In the genomic region with DNA sequence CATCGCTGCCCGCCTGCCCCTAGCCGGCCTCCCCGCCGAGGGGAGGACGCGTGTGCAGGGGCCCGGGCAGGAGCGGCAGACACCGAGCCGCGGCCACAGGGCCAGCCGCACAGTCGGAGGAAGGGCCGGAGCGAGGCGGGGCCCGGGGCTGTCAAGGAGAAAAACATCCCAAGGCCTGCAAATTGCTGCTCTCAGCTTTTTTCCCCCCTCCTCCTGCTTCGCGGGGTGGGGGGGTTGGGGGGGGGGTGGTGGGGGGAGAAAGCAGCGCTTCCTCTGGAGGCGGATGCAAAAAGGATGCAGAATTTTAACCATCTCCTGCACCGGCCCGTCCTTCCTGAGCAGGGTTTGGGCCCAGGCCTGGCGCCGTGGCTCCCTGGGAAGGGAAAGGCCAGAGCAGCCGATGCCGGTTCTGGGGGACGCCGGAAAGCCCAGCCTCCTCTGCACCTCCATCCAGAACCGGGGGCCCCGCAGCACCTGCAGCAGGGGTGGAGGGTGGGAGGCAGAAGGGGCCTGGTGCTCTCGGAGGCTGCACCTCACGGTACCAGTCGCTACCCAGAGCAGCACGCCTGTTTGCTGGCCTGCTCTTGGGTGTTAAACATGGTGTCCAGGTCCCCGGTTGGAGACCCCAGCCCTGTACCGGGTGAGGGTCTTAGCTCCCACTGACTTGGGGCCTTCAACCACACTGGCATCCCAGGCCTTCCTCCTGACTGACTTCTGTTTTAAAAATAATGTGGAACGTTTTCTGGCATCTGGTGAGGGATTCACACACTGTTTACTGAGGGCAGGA, we compare ENCODE assay signal across 9 cellular contexts.
DNase-seq lines count a peak whose midpoint lies in the region; ATAC-seq lines count a peak whose summit lies in the region.
"Had no signal": no experiment of that assay in that cellular context is flagged by ENCODE, and none has a peak within 500 bp of the region (broad histone marks: within the 10 kb centered on the region; RNA-seq: fewer than 3 reads in every experiment).

No MANE protein-coding gene starts in this region.

- no peaks in the 10 kb centered on the region for H3K27me3 Mint-ChIP-seq in central memory CD8-positive, alpha-beta T cell

- H3K36me3 ChIP-seq in SJSA1 = no peaks in the 10 kb centered on the region; the same call in 1 of the 2 replicates

- H3K27me3 ChIP-seq in SJSA1 (replicated peaks) = no peaks in the 10 kb centered on the region

- ATAC-seq in GM18511 (IDR thresholded peaks at IDR 0.05; ENCODE audit: unreplicated experiment) (peak; percentile 37), left colon (peak; percentile 47), HG03442 (IDR thresholded peaks at IDR 0.05; ENCODE audit: unreplicated experiment) (no peak), HG03280 (IDR thresholded peaks at IDR 0.05; ENCODE audit: unreplicated experiment) (no peak)
- ATAC-seq in central memory CD8-positive, alpha-beta T cell (replicated peaks; ENCODE audit: extremely low read depth, poor library complexity, severe bottlenecking) = peak; percentile 44

- H3K4me1 ChIP-seq in SJSA1 (replicated peaks) = peaks cover 76% of the 10 kb centered on the region

- H3K4me3 Mint-ChIP-seq in central memory CD8-positive, alpha-beta T cell = peak overlapping the region; percentile 86
- H3K4me3 Mint-ChIP-seq: neural crest cell had no signal

- intact Hi-C loops in left colon (cut with DNase I, micrococcal nuclease) = loop anchor here in 1 of 2 donors (2.0 kb wide), 1 partner anchor 17 kb away; no protein-coding TSS in a partner anchor

- no peaks in the 10 kb centered on the region for H3K9me3 Mint-ChIP-seq in central memory CD8-positive, alpha-beta T cell
- H3K9me3 Mint-ChIP-seq: neural crest cell had no signal

- DNase-seq in AG08396 (ENCODE audit: low spot score) (peak; percentile 88), SJSA1 (ENCODE audit: low read depth in 1 of 2, low spot score in 2 of 2) (peak; percentile 72 to 75), left colon (peak; percentile 65 to 73)
- no peak for DNase-seq in central memory CD8-positive, alpha-beta T cell (ENCODE audit: low spot score in 2 of 2)
- DNase-seq in stimulated activated CD8-positive, alpha-beta memory T cell treated with anti-CD3 and anti-CD28 coated beads, Interleukin-4, amount 100 ng/mL, for 48 hours = peak; percentile 52

- H3K9me3 ChIP-seq in SJSA1 (replicated peaks) = no peaks in the 10 kb centered on the region

- H3K27ac Mint-ChIP-seq in central memory CD8-positive, alpha-beta T cell (ENCODE audit: low read depth) = peak overlapping the region; percentile 83

- peaks cover 33% of the 10 kb centered on the region for H3K4me1 Mint-ChIP-seq in central memory CD8-positive, alpha-beta T cell

- peak overlapping the region; percentile 86 for H3K27ac ChIP-seq in SJSA1

- H3K36me3 Mint-ChIP-seq in central memory CD8-positive, alpha-beta T cell (ENCODE audit: insufficient read depth) = peaks cover 8% of the 10 kb centered on the region

- peak overlapping the region; percentile 63 for H3K4me3 ChIP-seq in SJSA1

Comparison
In these comparisons a context has a peak if more than half of its experiments do, and no peak if none do; other contexts are left out.
1. DNase-seq: peak in AG08396 (single experiment), SJSA1 (2 of 2), left colon (2 of 2) and stimulated activated CD8-positive, alpha-beta memory T cell treated with anti-CD3 and anti-CD28 coated beads, Interleukin-4, amount 100 ng/mL, for 48 hours (single experiment); none in central memory CD8-positive, alpha-beta T cell (0 of 2).
2. ATAC-seq: peak in GM18511 (single experiment), central memory CD8-positive, alpha-beta T cell (single experiment) and left colon (single experiment); none in HG03442 (single experiment) and HG03280 (single experiment).